In genomic region chr6:1396952-1397868, GRCh38 we compare ENCODE assay signal across 8 cellular contexts. TPM values are rescaled to one million over a fixed set of nuclear protein-coding genes. Genes with fewer than 3 reads are reported as not detected.
DNase-seq lines count a peak whose midpoint lies in the region; ATAC-seq, FAIRE-seq and TF ChIP-seq lines count a peak whose summit lies in the region.

No MANE protein-coding gene starts in this region.

- H3K4me3 Mint-ChIP-seq in activated naive CD4-positive, alpha-beta T cell treated with anti-CD3 and anti-CD28 coated beads for 36 hours: no peak overlapping the region
- no peak overlapping the region for H3K4me3 Mint-ChIP-seq in glutamatergic neuron (ENCODE audit: unreplicated experiment)

- H3K36me3 Mint-ChIP-seq in activated naive CD4-positive, alpha-beta T cell treated with anti-CD3 and anti-CD28 coated beads for 36 hours (ENCODE audit: low read depth): no peaks in the 10 kb centered on the region
- H3K36me3 Mint-ChIP-seq in glutamatergic neuron (ENCODE audit: unreplicated experiment): peaks cover 6% of the 10 kb centered on the region

- no peak overlapping the region for H3K27ac Mint-ChIP-seq in activated naive CD4-positive, alpha-beta T cell treated with anti-CD3 and anti-CD28 coated beads for 36 hours
- no peak overlapping the region for H3K27ac Mint-ChIP-seq in glutamatergic neuron (ENCODE audit: unreplicated experiment)

- H3K9me3 Mint-ChIP-seq in activated naive CD4-positive, alpha-beta T cell treated with anti-CD3 and anti-CD28 coated beads for 36 hours: no peaks in the 10 kb centered on the region
- no peaks in the 10 kb centered on the region for H3K9me3 Mint-ChIP-seq in glutamatergic neuron (ENCODE audit: unreplicated experiment)

- H3K27me3 Mint-ChIP-seq in activated naive CD4-positive, alpha-beta T cell treated with anti-CD3 and anti-CD28 coated beads for 36 hours (ENCODE audit: low read depth): peaks cover 53% of the 10 kb centered on the region
- peaks cover 24% of the 10 kb centered on the region for H3K27me3 Mint-ChIP-seq in glutamatergic neuron (ENCODE audit: unreplicated experiment)

- H3K4me1 Mint-ChIP-seq in activated naive CD4-positive, alpha-beta T cell treated with anti-CD3 and anti-CD28 coated beads for 36 hours (ENCODE audit: low read depth): peaks cover 10% of the 10 kb centered on the region
- peaks cover 3% of the 10 kb centered on the region for H3K4me1 Mint-ChIP-seq in glutamatergic neuron (ENCODE audit: low read depth, unreplicated experiment)

- peak; percentile 96 for TF ChIP-seq CTCF in glutamatergic neuron (IDR thresholded peaks at IDR 0.05; ENCODE audit: partially characterized antibody, unreplicated experiment)
- peak; percentile 92 for TF ChIP-seq CTCF in psoas muscle (IDR thresholded peaks at IDR 0.05)
- peak; percentile 72 to 95 (median 78) for TF ChIP-seq CTCF in vagina (IDR thresholded peaks at IDR 0.05)

- CTCF ChIA-PET in activated naive CD4-positive, alpha-beta T cell treated with anti-CD3 and anti-CD28 coated beads for 36 hours (lab: Charles Lee): interaction anchor here (0.6 to 2.9 kb wide), 21 partner anchors 8 to 806 kb away, joined by 3 to 16 read pairs (median 4); no protein-coding TSS in a partner anchor

- H3K27me3 ChIP-seq in psoas muscle (ENCODE audit: insufficient read depth in 3 of 3, low read length in 2 of 3) (peaks cover 0 to 89% (median 30%) of the 10 kb centered on the region in 3 donors), vagina (peaks cover 14% of the 10 kb centered on the region)

- ATAC-seq in GM18502 (IDR thresholded peaks at IDR 0.05; ENCODE audit: poor library complexity, unreplicated experiment) (peak; percentile 72), psoas muscle (peak in 3 of 4 donors; percentile 66 to 88 (median 72))

- peak overlapping the region; percentile 36; the same call in 1 of the 2 replicates for H3K4me3 ChIP-seq in SK-N-MC
- no peak overlapping the region for H3K4me3 ChIP-seq in psoas muscle
- H3K4me3 ChIP-seq in vagina: no peak overlapping the region

- no peaks in the 10 kb centered on the region for H3K9me3 ChIP-seq in SK-N-MC (ENCODE audit: low read depth, low read length)
- no peaks in the 10 kb centered on the region for H3K9me3 ChIP-seq in psoas muscle
- no peaks in the 10 kb centered on the region for H3K9me3 ChIP-seq in vagina

- no peak overlapping the region for H3K9ac ChIP-seq in SK-N-MC (ENCODE audit: insufficient read length)

- WGBS in psoas muscle, 3 donors: 30 to 31% (median 30%) methylated on average over 28 of the region's 28 CpGs

- H3K36me3 ChIP-seq in SK-N-MC (ENCODE audit: insufficient read depth, low read length) (no peaks in the 10 kb centered on the region), psoas muscle (ENCODE audit: insufficient read depth in 1 of 2, low read depth in 1 of 2) (no peaks in the 10 kb centered on the region), vagina (no peaks in the 10 kb centered on the region)

- H3K27ac ChIP-seq in SK-N-MC: no peak overlapping the region
- no peak overlapping the region for H3K27ac ChIP-seq in psoas muscle
- H3K27ac ChIP-seq in vagina: no peak overlapping the region

- intact Hi-C loops in activated naive CD4-positive, alpha-beta T cell treated with anti-CD3 and anti-CD28 coated beads for 36 hours (cut with micrococcal nuclease): loop anchor here (1.0 to 5.0 kb wide), 6 partner anchors 40 to 1210 kb away; no protein-coding TSS in a partner anchor
- intact Hi-C loops in psoas muscle (cut with DNase I) (loop anchor here (2.0 to 5.0 kb wide), 3 partner anchors 600 to 805 kb away; no protein-coding TSS in a partner anchor), vagina (cut with DNase I) (loop anchor here (10.0 kb wide), 1 partner anchor 802 kb away; no protein-coding TSS in a partner anchor)

- no peaks in the 10 kb centered on the region for H3K4me1 ChIP-seq in psoas muscle
- peaks cover 15% of the 10 kb centered on the region for H3K4me1 ChIP-seq in vagina

- no peak for TF ChIP-seq POLR2A in vagina (IDR thresholded peaks at IDR 0.05)

- DNase-seq in KG1 (lab: John Stamatoyannopoulos, UW) (peak; percentile 64), SK-N-MC (ENCODE audit: low read depth, low spot score) (no peak), glutamatergic neuron (peak; percentile 82), psoas muscle (peak; percentile 73 to 77), vagina (ENCODE audit: extremely low spot score in 2 of 2) (no peak)
- DNase-seq in activated naive CD4-positive, alpha-beta T cell treated with anti-CD3 and anti-CD28 coated beads for 36 hours: peak; percentile 80

- peak; percentile 86 for FAIRE-seq in A204.1 (lab: Jason Lieb, UNC)

RNA-seq across cellular contexts. Expression of gene FOXF2, which starts 7.8 kb away (rescaled TPM):
- total RNA-seq in activated naive CD4-positive, alpha-beta T cell treated with anti-CD3 and anti-CD28 coated beads for 36 hours: not detected
- 0.71 TPM for total RNA-seq in glutamatergic neuron (ENCODE audit: unreplicated experiment)
- under 1 TPM; 0.12 to 0.54 (median 0.28) TPM for total RNA-seq in psoas muscle
- polyA plus RNA-seq in psoas muscle: under 1 TPM; 0.07 to 0.42 (median 0.17) TPM
- total RNA-seq in vagina: 1.2 TPM

Comparison
In these comparisons a context has a peak if more than half of its experiments do, and no peak if none do; other contexts are left out.
1. DNase-seq: peak in KG1 (single experiment), activated naive CD4-positive, alpha-beta T cell treated with anti-CD3 and anti-CD28 coated beads for 36 hours (single experiment), glutamatergic neuron (single experiment) and psoas muscle (2 of 2); none in SK-N-MC (single experiment) and vagina (0 of 2).
2. Peak in every context shown above with its lines, with median percentiles within 50 percentile points of each other: CTCF ChIP-seq.